In genomic region chr5:115553082-115553481, GRCh38 we compare ENCODE assay signal across 22 cellular contexts. TPM values are rescaled to one million over a fixed set of nuclear protein-coding genes. Genes with fewer than 3 reads are reported as not detected.
A peak's percentile ranks its signal among the peaks of the same experiment; 100 is the strongest.
DNase-seq lines count a peak whose midpoint lies in the region; ATAC-seq, FAIRE-seq and TF ChIP-seq lines count a peak whose summit lies in the region.
"Had no signal": no experiment of that assay in that cellular context is flagged by ENCODE, and none has a peak within 500 bp of the region (broad histone marks: within the 10 kb centered on the region; RNA-seq: fewer than 3 reads in every experiment).

No MANE protein-coding gene starts in this region.

- FAIRE-seq in A549 (lab: Jason Lieb, UNC) = no peak
- FAIRE-seq: A204.1, GM12892, GM18507, H54, HTR-8/SVneo had no signal

- no peaks in the 10 kb centered on the region for H3K36me3 Mint-ChIP-seq in memory B cell
- H3K36me3 Mint-ChIP-seq: CD8-positive, alpha-beta memory T cell had no signal

- no peak for TF ChIP-seq POLR2A in A549 (IDR thresholded peaks at IDR 0.05; ENCODE audit: low read length)

- TF ChIP-seq RAD21 in A549 (conservative IDR thresholded peaks at IDR 0.05 in 1 of 2, IDR thresholded peaks at IDR 0.05 in 1 of 2) = no peak

- CTCF ChIA-PET in A549 (lab: Yijun Ruan, JAX) = interaction anchor here (0.8 kb wide), 1 partner anchor 21 kb away, joined by 3 read pairs; no protein-coding TSS in a partner anchor

- no peaks in the 10 kb centered on the region for H3K27me3 Mint-ChIP-seq in memory B cell

- POLR2A ChIA-PET in A549 (lab: Yijun Ruan, JAX) = no interaction called here

- ATAC-seq in A549 (no peak), memory B cell (ENCODE audit: low read depth) (no peak), HG03469 (IDR thresholded peaks at IDR 0.05; ENCODE audit: unreplicated experiment) (no peak)

- no peak overlapping the region for H3K4me3 ChIP-seq in A549

- no peak overlapping the region for H3K4me2 ChIP-seq in A549

- H3K27ac Mint-ChIP-seq in memory B cell = peak overlapping the region; percentile 9
- H3K27ac Mint-ChIP-seq: CD8-positive, alpha-beta memory T cell had no signal

- TF ChIP-seq EP300 in A549 (IDR thresholded peaks at IDR 0.05) = no peak

- no peaks in the 10 kb centered on the region for H3K9me3 ChIP-seq in A549

- H3K4me1 ChIP-seq in A549 = 0 out of 3 replicates have a peak, but pooled peaks cover 6% of the 10 kb centered on the region

- WGBS in A549 (ENCODE audit: missing lambda C conversion rate) = 73% methylated on average over 4 of the region's 4 CpGs

- no peak overlapping the region for H3K27ac ChIP-seq in A549
- peak overlapping the region; percentile 4 for H3K27ac ChIP-seq in epithelial cell of prostate

- no peak overlapping the region for H3K4me3 Mint-ChIP-seq in memory B cell
- H3K4me3 Mint-ChIP-seq: CD8-positive, alpha-beta memory T cell had no signal

- no peak for TF ChIP-seq CTCF in A549 (IDR thresholded peaks at IDR 0.05)

- no peak for DNase-seq in A549 (ENCODE audit: low read depth in 1 of 2, low spot score in 1 of 2)
- peak; percentile 61 for DNase-seq in HCEC 1CT
- DNase-seq in epithelial cell of prostate (ENCODE audit: low read depth, low spot score) = peak; percentile 24
- no peak for DNase-seq in memory B cell (ENCODE audit: low spot score in 2 of 2)
- no peak for DNase-seq in NCI-H2107 (lab: John Stamatoyannopoulos, UW)
- no peak for DNase-seq in MV-4-11 (lab: John Stamatoyannopoulos, UW)
- DNase-seq: C1 segment of cervical spinal cord; CD8-positive, alpha-beta memory T cell; DMS53; NCI-H1105 treated with DMSO at 0.1 percent for 48 hours; NCI-H1694 treated with DMSO at 0.1 percent for 48 hours; NCI-H510A; NCI-H748 treated with DMSO at 0.1 percent for 48 hours; NK-92 treated with Interleukin-12 subunit alpha and Interleukin-12 subunit beta, amount 100 ng/mL, for 24 hours; OCI-M1; Right ventricle myocardium superior had no signal

- no peaks in the 10 kb centered on the region for H3K4me1 Mint-ChIP-seq in memory B cell
- H3K4me1 Mint-ChIP-seq: CD8-positive, alpha-beta memory T cell had no signal

- H3K9me3 Mint-ChIP-seq in memory B cell = no peaks in the 10 kb centered on the region
- H3K9me3 Mint-ChIP-seq: CD8-positive, alpha-beta memory T cell had no signal

TF ChIP-seq in A549, 52 proteins besides CTCF, POLR2A, EP300 and RAD21:
- TF ChIP-seq MAFK (IDR thresholded peaks at IDR 0.05; ENCODE audit: partially characterized antibody) (peak; percentile 66), PHF8 (IDR thresholded peaks at IDR 0.05; ENCODE audit: borderline replicate concordance, low read depth) (no peak)

RNA-seq across cellular contexts. Expression of gene FEM1C, which starts 8.5 kb away (rescaled TPM):
- 7.9 and 8.4 TPM in 2 replicates for polyA plus RNA-seq in A549 (2011; rRNA removed)
- 1.3 and 1.8 TPM in 2 replicates for polyA plus RNA-seq in A549 (2012; cell fraction: cytosol; rRNA removed)
- 1.0 and 1.7 TPM in 2 replicates for polyA plus RNA-seq in A549 (2012; cell fraction: nucleus; rRNA removed)
- polyA plus RNA-seq in A549 (2017; fragmentation: RNase III; extraction: RNeasy Plus Mini Kit Qiagen cat#74134 plus additional on column Dnase treatment) = 5.6 to 6.8 TPM (median 6.3 TPM) in 3 replicates
- 7.7 and 7.9 TPM in 2 replicates for polyA minus RNA-seq in A549 (2011; rRNA and poly(A)+ RNA removed)

RNA-seq across cellular contexts. Expression of gene TICAM2, which starts 49.2 kb away (rescaled TPM):
- polyA plus RNA-seq in A549 (2011; rRNA removed) (0.07 and 0.34 TPM in 2 replicates), A549 (2017; fragmentation: RNase III; extraction: RNeasy Plus Mini Kit Qiagen cat#74134 plus additional on column Dnase treatment) (0.37 to 0.77 TPM (median 0.49 TPM) in 3 replicates)
- 0.03 and 0.08 TPM in 2 replicates for polyA plus RNA-seq in A549 (2012; cell fraction: cytosol; rRNA removed)
- polyA plus RNA-seq in A549 (2012; cell fraction: nucleus; rRNA removed) = 0.06 TPM in 1 of 2 replicates, not detected in the other
- polyA minus RNA-seq in A549 (2011; rRNA and poly(A)+ RNA removed) = not detected in 2 replicates

Comparison
In these comparisons a context has a peak if more than half of its experiments do, and no peak if none do; other contexts are left out.
1. DNase-seq: peak in HCEC 1CT (single experiment) and epithelial cell of prostate (single experiment); none in A549 (0 of 2), memory B cell (0 of 2), NCI-H2107 (single experiment) and MV-4-11 (single experiment).